ENCODE assay signal across 2 cellular contexts in the genomic region with DNA sequence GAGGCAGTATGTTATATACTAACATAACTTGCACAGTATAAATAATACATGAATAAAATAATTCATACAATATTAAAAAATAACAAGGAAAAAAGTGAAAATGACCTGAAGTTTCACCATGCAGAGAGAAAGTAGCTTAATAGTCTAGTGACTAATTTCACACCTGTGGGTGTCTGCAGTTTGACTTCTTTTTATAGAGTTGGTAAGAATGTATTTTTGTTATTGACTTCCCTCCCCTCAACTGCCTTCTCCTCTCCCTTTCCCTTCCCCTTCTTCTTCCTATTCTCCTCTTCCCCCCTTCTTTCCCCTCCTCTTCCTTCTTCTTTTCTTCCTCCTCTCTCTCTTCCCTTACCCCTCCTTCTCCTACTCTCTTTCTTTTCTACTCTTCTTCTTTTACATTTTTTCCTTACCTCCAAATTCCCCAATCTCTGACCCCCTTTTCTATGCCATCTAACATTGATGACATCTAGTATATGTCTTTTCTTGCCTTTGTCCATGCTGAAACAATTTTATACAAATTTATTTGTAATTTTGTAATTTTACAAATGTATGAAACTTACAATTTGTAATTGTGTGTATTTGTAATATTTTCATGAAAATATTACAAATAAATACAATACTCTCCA.
TF ChIP-seq lines count a peak whose summit lies in the region.

No MANE protein-coding gene starts in this region.

TF ChIP-seq in HepG2, 621 proteins besides CTCF, POLR2A, EP300 and RAD21:
- TF ChIP-seq HNRNPK (IDR thresholded peaks at IDR 0.05; ENCODE audit: low read depth, low read length, poor library complexity, severe bottlenecking) (peak; percentile 96), ZNF446 (CRISPR knock-in tag; IDR thresholded peaks at IDR 0.05) (no peak)
- TF ChIP-seq, protein P1, sequence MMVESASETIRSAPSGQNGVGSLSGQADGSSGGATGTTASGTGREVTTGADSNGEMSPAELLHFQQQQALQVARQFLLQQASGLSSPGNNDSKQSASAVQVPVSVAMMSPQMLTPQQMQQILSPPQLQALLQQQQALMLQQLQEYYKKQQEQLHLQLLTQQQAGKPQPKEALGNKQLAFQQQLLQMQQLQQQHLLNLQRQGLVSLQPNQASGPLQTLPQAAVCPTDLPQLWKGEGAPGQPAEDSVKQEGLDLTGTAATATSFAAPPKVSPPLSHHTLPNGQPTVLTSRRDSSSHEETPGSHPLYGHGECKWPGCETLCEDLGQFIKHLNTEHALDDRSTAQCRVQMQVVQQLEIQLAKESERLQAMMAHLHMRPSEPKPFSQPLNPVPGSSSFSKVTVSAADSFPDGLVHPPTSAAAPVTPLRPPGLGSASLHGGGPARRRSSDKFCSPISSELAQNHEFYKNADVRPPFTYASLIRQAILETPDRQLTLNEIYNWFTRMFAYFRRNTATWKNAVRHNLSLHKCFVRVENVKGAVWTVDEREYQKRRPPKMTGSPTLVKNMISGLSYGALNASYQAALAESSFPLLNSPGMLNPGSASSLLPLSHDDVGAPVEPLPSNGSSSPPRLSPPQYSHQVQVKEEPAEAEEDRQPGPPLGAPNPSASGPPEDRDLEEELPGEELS (CRISPR knock-in tag; IDR thresholded peaks at IDR 0.05), result no peak
TF ChIP-seq in HepG2: peak in this region for 1.

TF ChIP-seq in HEK293, 187 proteins besides CTCF, POLR2A, EP300 and RAD21:
- TF ChIP-seq ZNF266 (tag by site-specific recombination; IDR thresholded peaks at IDR 0.05; ENCODE audit: low read depth), result no peak
- no peak for TF ChIP-seq ZNF114 (tag by site-specific recombination; IDR thresholded peaks at IDR 0.05)
- TF ChIP-seq, protein P2, sequence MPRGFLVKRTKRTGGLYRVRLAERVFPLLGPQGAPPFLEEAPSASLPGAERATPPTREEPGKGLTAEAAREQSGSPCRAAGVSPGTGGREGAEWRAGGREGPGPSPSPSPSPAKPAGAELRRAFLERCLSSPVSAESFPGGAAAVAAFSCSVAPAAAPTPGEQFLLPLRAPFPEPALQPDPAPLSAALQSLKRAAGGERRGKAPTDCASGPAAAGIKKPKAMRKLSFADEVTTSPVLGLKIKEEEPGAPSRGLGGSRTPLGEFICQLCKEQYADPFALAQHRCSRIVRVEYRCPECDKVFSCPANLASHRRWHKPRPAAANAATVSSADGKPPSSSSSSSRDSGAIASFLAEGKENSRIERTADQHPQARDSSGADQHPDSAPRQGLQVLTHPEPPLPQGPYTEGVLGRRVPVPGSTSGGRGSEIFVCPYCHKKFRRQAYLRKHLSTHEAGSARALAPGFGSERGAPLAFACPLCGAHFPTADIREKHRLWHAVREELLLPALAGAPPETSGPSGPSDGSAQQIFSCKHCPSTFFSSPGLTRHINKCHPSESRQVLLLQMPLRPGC (tag by site-specific recombination; IDR thresholded peaks at IDR 0.05), result no peak
- no peak for TF ChIP-seq OSR2 (tag by site-specific recombination; IDR thresholded peaks at IDR 0.05)
- no peak for TF ChIP-seq ZNF701 (tag by site-specific recombination; IDR thresholded peaks at IDR 0.05)
- peak; percentile 86 for TF ChIP-seq PRDM1 (tag by site-specific recombination; IDR thresholded peaks at IDR 0.05)
